In genomic region chr7:99325597-99326407, GRCh38 we compare ENCODE assay signal across 8 cellular contexts. TPM values are rescaled to one million over a fixed set of nuclear protein-coding genes. Genes with fewer than 3 reads are reported as not detected.
A peak's percentile ranks its signal among the peaks of the same experiment; 100 is the strongest.
DNase-seq lines count a peak whose midpoint lies in the region; ATAC-seq and TF ChIP-seq lines count a peak whose summit lies in the region.

Gene ARPC1A, plus strand, starts transcription at chr7:99325898. Its CDS starts 7,456 bp downstream, at chr7:99333354.

- peak within 1 kb of the TSS; percentile 92 for H3K9ac ChIP-seq in SK-N-SH

- CTCF ChIA-PET in GM10248 (lab: Yijun Ruan, JAX), result interaction anchor here (1.0 to 1.9 kb wide), 4 partner anchors 12 to 265 kb away, joined by 3 to 5 read pairs (median 4); no protein-coding TSS in a partner anchor
- CTCF ChIA-PET in SK-N-SH (lab: Yijun Ruan, JAX), result interaction anchor here (0.6 to 3.7 kb wide), 9 partner anchors 9 to 337 kb away, joined by 3 to 13 read pairs (median 4); no protein-coding TSS in a partner anchor

- H2AFZ ChIP-seq in SK-N-SH (ENCODE audit: low read depth), result peak within 1 kb of the TSS; percentile 91

- peak within 1 kb of the TSS; percentile 93 for H3K4me2 ChIP-seq in SK-N-SH

- DNase-seq in GM10248 (ENCODE audit: extremely low spot score) (peak; percentile 99), NCI-H1092 (lab: John Stamatoyannopoulos, UW) (peak; percentile 94), SK-N-SH (peak; percentile 100), globus pallidus (ENCODE audit: low spot score) (peak; percentile 81), nucleus accumbens (lab: John Stamatoyannopoulos, UW) (peak in 55 of 56 donors; percentile 16 to 90 (median 79)), superior temporal gyrus (ENCODE audit: extremely low spot score) (peak; percentile 92)
- DNase-seq in activated naive CD4-positive, alpha-beta T cell treated with anti-CD3 and anti-CD28 coated beads, Interleukin-2, amount 50 U/mL, for 16 hours, result peak; percentile 90

- peak; percentile 91 for ATAC-seq in HG02588 (IDR thresholded peaks at IDR 0.05; ENCODE audit: unreplicated experiment)

- TF ChIP-seq CTCF in GM10248 (IDR thresholded peaks at IDR 0.05; ENCODE audit: control extremely low read depth, extremely low read depth, low read depth, missing control alignments) (no peak), SK-N-SH (IDR thresholded peaks at IDR 0.05) (peak; percentile 46)

- H3K79me2 ChIP-seq in SK-N-SH (ENCODE audit: insufficient read depth), result peaks cover 62% of the 10 kb centered on the region

- peaks cover 15% of the 10 kb centered on the region for H4K20me1 ChIP-seq in SK-N-SH (ENCODE audit: insufficient read depth)

- H3K9me2 ChIP-seq in SK-N-SH, result no peaks in the 10 kb centered on the region

- WGBS in SK-N-SH (ENCODE audit: low lambda C conversion rate), result under 1% methylated on average over 21 of the region's 82 CpGs

- POLR2A ChIA-PET in GM10248 (lab: Yijun Ruan, JAX) (interaction anchor here (0.8 kb wide), 1 partner anchor 83 kb away, joined by 3 read pairs; the partner anchor contains the start of gene BUD31), SK-N-SH (lab: Yijun Ruan, JAX) (interaction anchor here (0.6 to 1.2 kb wide), 8 partner anchors 10 to 709 kb away, joined by 3 to 5 read pairs (median 3); partner anchors contain the start of genes BUD31, NPTX2, PDAP1 and TRRAP)

- peaks cover 13% of the 10 kb centered on the region for H3F3A ChIP-seq in SK-N-SH (replicated peaks; ENCODE audit: insufficient read depth)

- TF ChIP-seq EP300 in SK-N-SH (IDR thresholded peaks at IDR 0.05; ENCODE audit: borderline replicate concordance in 1 of 2, low read depth in 1 of 2, low read length in 1 of 2), result peak in 1 of 2 experiments; percentile 32; a peak in 1 of 4 replicates

- H3K36me3 ChIP-seq in SK-N-SH (replicated peaks in 1 of 2; ENCODE audit: control insufficient read depth in 1 of 2, insufficient read depth in 2 of 2, low read length in 1 of 2), result peaks cover 0 to 7% of the 10 kb centered on the region in 2 experiments

- no peaks in the 10 kb centered on the region for H3K27me3 ChIP-seq in SK-N-SH (ENCODE audit: insufficient read depth)

- peaks cover 6 to 9% of the 10 kb centered on the region in 2 experiments; a peak in 3 of 4 replicates for H3K4me1 ChIP-seq in SK-N-SH (ENCODE audit: control insufficient read depth in 1 of 2, insufficient read depth in 2 of 2, low read depth in 1 of 2, low read length in 1 of 2)

- H3K27ac ChIP-seq in SK-N-SH (ENCODE audit: low read depth in 2 of 2, low read length in 1 of 2), result peak within 1 kb of the TSS; percentile 58 to 87; a peak in 3 of 4 replicates

- H3K9me3 ChIP-seq in SK-N-SH, result no peaks in the 10 kb centered on the region

- TF ChIP-seq RAD21 in SK-N-SH (IDR thresholded peaks at IDR 0.05; ENCODE audit: low read length), result peak; percentile 9; the same call in 1 of the 2 replicates

- H3K4me3 ChIP-seq in SK-N-SH (ENCODE audit: low read depth in 2 of 2, low read length in 1 of 2), result peak within 1 kb of the TSS; percentile 81 to 98

TF ChIP-seq in SK-N-SH, 30 proteins besides CTCF, POLR2A, EP300 and RAD21 (continues in another document):
- TF ChIP-seq MEF2A (IDR thresholded peaks at IDR 0.05; ENCODE audit: borderline replicate concordance, low read depth) (no peak), ZBTB33 (IDR thresholded peaks at IDR 0.05; ENCODE audit: borderline replicate concordance, low read depth) (no peak), FOSL2 (IDR thresholded peaks at IDR 0.05; ENCODE audit: borderline replicate concordance, low read depth) (no peak; the same call in 1 of the 2 replicates), CHD2 (IDR thresholded peaks at IDR 0.05; ENCODE audit: low read length, partially characterized antibody) (peak; percentile 41), SIN3A (IDR thresholded peaks at IDR 0.05; ENCODE audit: borderline replicate concordance, low read depth, low read length) (peak; percentile 99), GABPA (IDR thresholded peaks at IDR 0.05; ENCODE audit: low read depth) (peak; percentile 79), RFX5 (IDR thresholded peaks at IDR 0.05; ENCODE audit: low read length) (no peak), JUND (IDR thresholded peaks at IDR 0.05) (no peak), FOXM1 (IDR thresholded peaks at IDR 0.05; ENCODE audit: low read depth) (no peak), PBX3 (IDR thresholded peaks at IDR 0.05) (no peak; the same call in 1 of the 2 replicates), IRF3 (IDR thresholded peaks at IDR 0.05; ENCODE audit: low read depth, low read length) (no peak), ELF1 (IDR thresholded peaks at IDR 0.05) (peak; percentile 100), TAF1 (IDR thresholded peaks at IDR 0.05; ENCODE audit: borderline replicate concordance, low read depth, low read length) (peak; percentile 93), NFIC (IDR thresholded peaks at IDR 0.05; ENCODE audit: borderline replicate concordance) (no peak), RCOR1 (IDR thresholded peaks at IDR 0.05; ENCODE audit: low read length) (no peak), YY1 (IDR thresholded peaks at IDR 0.05; ENCODE audit: low read depth) (peak; percentile 25; the same call in 1 of the 2 replicates), TCF12 (IDR thresholded peaks at IDR 0.05) (no peak)
- TF ChIP-seq, protein P1, sequence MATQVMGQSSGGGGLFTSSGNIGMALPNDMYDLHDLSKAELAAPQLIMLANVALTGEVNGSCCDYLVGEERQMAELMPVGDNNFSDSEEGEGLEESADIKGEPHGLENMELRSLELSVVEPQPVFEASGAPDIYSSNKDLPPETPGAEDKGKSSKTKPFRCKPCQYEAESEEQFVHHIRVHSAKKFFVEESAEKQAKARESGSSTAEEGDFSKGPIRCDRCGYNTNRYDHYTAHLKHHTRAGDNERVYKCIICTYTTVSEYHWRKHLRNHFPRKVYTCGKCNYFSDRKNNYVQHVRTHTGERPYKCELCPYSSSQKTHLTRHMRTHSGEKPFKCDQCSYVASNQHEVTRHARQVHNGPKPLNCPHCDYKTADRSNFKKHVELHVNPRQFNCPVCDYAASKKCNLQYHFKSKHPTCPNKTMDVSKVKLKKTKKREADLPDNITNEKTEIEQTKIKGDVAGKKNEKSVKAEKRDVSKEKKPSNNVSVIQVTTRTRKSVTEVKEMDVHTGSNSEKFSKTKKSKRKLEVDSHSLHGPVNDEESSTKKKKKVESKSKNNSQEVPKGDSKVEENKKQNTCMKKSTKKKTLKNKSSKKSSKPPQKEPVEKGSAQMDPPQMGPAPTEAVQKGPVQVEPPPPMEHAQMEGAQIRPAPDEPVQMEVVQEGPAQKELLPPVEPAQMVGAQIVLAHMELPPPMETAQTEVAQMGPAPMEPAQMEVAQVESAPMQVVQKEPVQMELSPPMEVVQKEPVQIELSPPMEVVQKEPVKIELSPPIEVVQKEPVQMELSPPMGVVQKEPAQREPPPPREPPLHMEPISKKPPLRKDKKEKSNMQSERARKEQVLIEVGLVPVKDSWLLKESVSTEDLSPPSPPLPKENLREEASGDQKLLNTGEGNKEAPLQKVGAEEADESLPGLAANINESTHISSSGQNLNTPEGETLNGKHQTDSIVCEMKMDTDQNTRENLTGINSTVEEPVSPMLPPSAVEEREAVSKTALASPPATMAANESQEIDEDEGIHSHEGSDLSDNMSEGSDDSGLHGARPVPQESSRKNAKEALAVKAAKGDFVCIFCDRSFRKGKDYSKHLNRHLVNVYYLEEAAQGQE (IDR thresholded peaks at IDR 0.05; ENCODE audit: low read depth, low read length), result peak; percentile 69; the same call in 1 of the 2 replicates
- TF ChIP-seq, protein P2, sequence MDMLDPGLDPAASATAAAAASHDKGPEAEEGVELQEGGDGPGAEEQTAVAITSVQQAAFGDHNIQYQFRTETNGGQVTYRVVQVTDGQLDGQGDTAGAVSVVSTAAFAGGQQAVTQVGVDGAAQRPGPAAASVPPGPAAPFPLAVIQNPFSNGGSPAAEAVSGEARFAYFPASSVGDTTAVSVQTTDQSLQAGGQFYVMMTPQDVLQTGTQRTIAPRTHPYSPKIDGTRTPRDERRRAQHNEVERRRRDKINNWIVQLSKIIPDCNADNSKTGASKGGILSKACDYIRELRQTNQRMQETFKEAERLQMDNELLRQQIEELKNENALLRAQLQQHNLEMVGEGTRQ (IDR thresholded peaks at IDR 0.05; ENCODE audit: borderline replicate concordance, low read depth, low read length), result no peak

RNA-seq across cellular contexts. Expression of gene ARPC1A, which starts in this region (rescaled TPM):
- 262 and 306 TPM in 2 replicates for polyA plus RNA-seq in SK-N-SH (2012; rRNA removed)
- polyA plus RNA-seq in SK-N-SH (2012; cell fraction: cytosol; rRNA removed), result 265 and 294 TPM in 2 replicates
- polyA plus RNA-seq in SK-N-SH (2012; cell fraction: nucleus; rRNA removed), result 86.2 and 95.3 TPM in 2 replicates

Comparison
In these comparisons a context has a peak if more than half of its experiments do, and no peak if none do; other contexts are left out.
1. Peak in every context shown above with its lines: DNase-seq, ATAC-seq, H3K4me3 ChIP-seq and H3K27ac ChIP-seq.